Comparison of ENCODE assay signal across 20 cellular contexts in genomic region chr2:28636491-28636890, GRCh38.
DNase-seq lines count a peak whose midpoint lies in the region; ATAC-seq and TF ChIP-seq lines count a peak whose summit lies in the region.
"Had no signal": no experiment of that assay in that cellular context is flagged by ENCODE, and none has a peak within 500 bp of the region (broad histone marks: within the 10 kb centered on the region; RNA-seq: fewer than 3 reads in every experiment).

No MANE protein-coding gene starts in this region.

- no peak for ATAC-seq in psoas muscle
- ATAC-seq: activated T-helper 17 cell treated with anti-CD3 and anti-CD28 coated beads, Interleukin-2, amount 50 U/mL, for 72 hours; left lobe of liver; mucosa of descending colon had no signal

- TF ChIP-seq EP300 in esophagus muscularis mucosa (IDR thresholded peaks at IDR 0.05) (no peak), tibial nerve (IDR thresholded peaks at IDR 0.05) (no peak)

- H3K27ac ChIP-seq in adrenal gland (peak overlapping the region in 3 of 5 donors; percentile 25 to 77 (median 67)), esophagus muscularis mucosa (replicated peaks in 1 of 4) (peak overlapping the region; percentile 92 to 98 (median 96)), psoas muscle (peak overlapping the region; percentile 77), tibial nerve (peak overlapping the region in 3 of 4 donors; percentile 50 to 81 (median 68)), caudate nucleus (ENCODE audit: low read depth, low read length) (no peak overlapping the region)

- DNase-seq in adrenal gland (peak in 1 of 7 donors; percentile 2), esophagus muscularis mucosa (ENCODE audit: extremely low spot score) (no peak), psoas muscle (no peak), tibial nerve (ENCODE audit: low spot score in 2 of 2) (no peak), caudate nucleus (lab: John Stamatoyannopoulos, UW) (no peak), NCI-H1092 (lab: John Stamatoyannopoulos, UW) (no peak), activated gamma-delta T cell treated with Interleukin-2 at 50 U/mL for 16 hours (no peak)
- DNase-seq: activated CD8-positive, alpha-beta memory T cell treated with anti-CD3 and anti-CD28 coated beads, Interleukin-2, amount 50 U/mL, for 4 hours; activated naive CD8-positive, alpha-beta T cell treated with anti-CD3 and anti-CD28 coated beads for 36 hours; CD4-positive, CD25-positive, alpha-beta regulatory T cell; effector memory CD4-positive, alpha-beta T cell; glutamatergic neuron; mucosa of descending colon; NCI-H1417; NCI-H524; RPMI8226; T-helper 9 cell had no signal

- 92 to 95% (median 94%) methylated on average over 2 of the region's 2 CpGs for WGBS in adrenal gland, 4 donors
- 88% methylated on average over 2 of the region's 2 CpGs for WGBS in esophagus muscularis mucosa
- 88 to 98% (median 93%) methylated on average over 2 of the region's 2 CpGs for WGBS in psoas muscle, 3 donors
- WGBS in tibial nerve, 2 donors: 99 to 100% methylated on average over 2 of the region's 2 CpGs

- H3K9me3 ChIP-seq in adrenal gland (replicated peaks in 1 of 3): no peaks in the 10 kb centered on the region
- no peaks in the 10 kb centered on the region for H3K9me3 ChIP-seq in esophagus muscularis mucosa
- no peaks in the 10 kb centered on the region for H3K9me3 ChIP-seq in psoas muscle
- H3K9me3 ChIP-seq in tibial nerve: no peaks in the 10 kb centered on the region
- H3K9me3 ChIP-seq: HAP-1, mucosa of descending colon had no signal

- H3K4me1 ChIP-seq in adrenal gland (replicated peaks in 1 of 2) (no peaks in the 10 kb centered on the region), esophagus muscularis mucosa (peaks cover 33 to 93% (median 91%) of the 10 kb centered on the region in 4 donors), psoas muscle (peaks cover 63% of the 10 kb centered on the region), tibial nerve (peaks cover 0 to 40% (median 19%) of the 10 kb centered on the region in 4 donors)
- H3K4me1 ChIP-seq: HAP-1 had no signal

- H3K4me3 ChIP-seq in adrenal gland: no peak overlapping the region
- no peak overlapping the region for H3K4me3 ChIP-seq in esophagus muscularis mucosa
- H3K4me3 ChIP-seq in psoas muscle: no peak overlapping the region
- H3K4me3 ChIP-seq in tibial nerve: no peak overlapping the region
- H3K4me3 ChIP-seq: HAP-1, mucosa of descending colon had no signal

- TF ChIP-seq POLR2A in adrenal gland (IDR thresholded peaks at IDR 0.05) (no peak), esophagus muscularis mucosa (IDR thresholded peaks at IDR 0.05; ENCODE audit: low read depth) (no peak), tibial nerve (IDR thresholded peaks at IDR 0.05) (no peak)

- H3K36me3 ChIP-seq in adrenal gland (replicated peaks in 1 of 2) (no peaks in the 10 kb centered on the region), esophagus muscularis mucosa (no peaks in the 10 kb centered on the region), psoas muscle (ENCODE audit: insufficient read depth in 1 of 2, low read depth in 1 of 2) (no peaks in the 10 kb centered on the region), tibial nerve (no peaks in the 10 kb centered on the region)
- H3K36me3 ChIP-seq: HAP-1 had no signal

- TF ChIP-seq CTCF in adrenal gland (IDR thresholded peaks at IDR 0.05) (no peak), esophagus muscularis mucosa (IDR thresholded peaks at IDR 0.05) (no peak), psoas muscle (IDR thresholded peaks at IDR 0.05) (no peak), tibial nerve (IDR thresholded peaks at IDR 0.05) (no peak)

- H3K27me3 ChIP-seq in adrenal gland: no peaks in the 10 kb centered on the region
- no peaks in the 10 kb centered on the region for H3K27me3 ChIP-seq in esophagus muscularis mucosa
- H3K27me3 ChIP-seq in psoas muscle (ENCODE audit: insufficient read depth in 3 of 3, low read length in 2 of 3): no peaks in the 10 kb centered on the region
- no peaks in the 10 kb centered on the region for H3K27me3 ChIP-seq in tibial nerve

- intact Hi-C loops in adrenal gland (cut with DNase I): no loop called here
- intact Hi-C loops in esophagus muscularis mucosa (cut with DNase I): loop anchor here (5.0 kb wide), 1 partner anchor 39 kb away; no protein-coding TSS in a partner anchor
- intact Hi-C loops in psoas muscle (cut with DNase I): no loop called here
